In the genomic region with DNA sequence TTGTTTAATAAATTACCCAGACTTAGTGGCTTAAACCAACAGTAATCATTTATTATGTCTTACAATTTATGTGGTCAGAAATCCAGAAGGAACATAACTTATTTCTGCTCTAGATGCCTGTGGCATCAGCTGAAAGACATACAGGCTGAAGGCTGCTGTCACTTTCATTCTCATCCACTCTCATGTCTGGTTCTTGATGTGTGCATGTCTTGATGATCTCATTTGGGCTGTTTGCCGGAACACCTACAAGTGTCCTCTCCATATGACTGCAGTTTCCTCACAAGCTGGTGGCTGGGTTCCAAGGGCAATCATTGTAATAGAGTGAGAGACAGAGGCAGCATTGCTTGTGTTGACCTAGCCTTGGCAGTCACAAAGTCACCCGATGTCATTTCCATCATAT, we compare ENCODE assay signal across 16 cellular contexts.
"Had no signal": no experiment of that assay in that cellular context is flagged by ENCODE, and none has a peak within 500 bp of the region (broad histone marks: within the 10 kb centered on the region; RNA-seq: fewer than 3 reads in every experiment).

No MANE protein-coding gene starts in this region.

- H3K4me3 Mint-ChIP-seq: activated CD8-positive, alpha-beta T cell treated with anti-CD3 and anti-CD28 coated beads, Interleukin-2, amount 10 ng/mL, durations not matched to agents 7 days and 5 days; activated naive CD4-positive, alpha-beta T cell treated with anti-CD3 and anti-CD28 coated beads for 36 hours; brain; naive thymus-derived CD8-positive, alpha-beta T cell; stimulated activated memory B cell treated with anti-CD40 and anti-IgM and Interleukin-4, amounts not matched to agents 10 μg/mL and 1 μg/mL and 100 μg/mL, for 72 hours had no signal

- H3K9me3 ChIP-seq: gastroesophageal sphincter, lower lobe of right lung, neutrophil, tibial nerve had no signal

- ATAC-seq: activated CD8-positive, alpha-beta T cell treated with anti-CD3 and anti-CD28 coated beads, Interleukin-2, amount 10 ng/mL, durations not matched to agents 7 days and 5 days; gastroesophageal sphincter; lower lobe of right lung; naive thymus-derived CD8-positive, alpha-beta T cell; right cardiac atrium; stimulated activated memory B cell treated with anti-CD40 and anti-IgM and Interleukin-4, amounts not matched to agents 10 μg/mL and 1 μg/mL and 100 μg/mL, for 72 hours had no signal

- H3K36me3 ChIP-seq: gastroesophageal sphincter, lower lobe of right lung, neutrophil, tibial nerve, WERI-Rb-1 had no signal

- H3K4me1 ChIP-seq: gastroesophageal sphincter, lower lobe of right lung had no signal

- H3K27me3 Mint-ChIP-seq: brain; naive thymus-derived CD8-positive, alpha-beta T cell; stimulated activated memory B cell treated with anti-CD40 and anti-IgM and Interleukin-4, amounts not matched to agents 10 μg/mL and 1 μg/mL and 100 μg/mL, for 72 hours had no signal

- H3K27ac Mint-ChIP-seq: activated CD8-positive, alpha-beta T cell treated with anti-CD3 and anti-CD28 coated beads, Interleukin-2, amount 10 ng/mL, durations not matched to agents 7 days and 5 days; activated naive CD4-positive, alpha-beta T cell treated with anti-CD3 and anti-CD28 coated beads for 36 hours; brain; naive thymus-derived CD8-positive, alpha-beta T cell; stimulated activated memory B cell treated with anti-CD40 and anti-IgM and Interleukin-4, amounts not matched to agents 10 μg/mL and 1 μg/mL and 100 μg/mL, for 72 hours had no signal

- H3K27me3 ChIP-seq: gastroesophageal sphincter, neutrophil, tibial nerve had no signal

- H3K36me3 Mint-ChIP-seq: brain; naive thymus-derived CD8-positive, alpha-beta T cell; stimulated activated memory B cell treated with anti-CD40 and anti-IgM and Interleukin-4, amounts not matched to agents 10 μg/mL and 1 μg/mL and 100 μg/mL, for 72 hours had no signal

- H3K4me3 ChIP-seq: gastroesophageal sphincter, lower lobe of right lung, tibial nerve had no signal

- H3K27ac ChIP-seq: gastroesophageal sphincter, lower lobe of right lung, neutrophil, tibial nerve, WERI-Rb-1 had no signal

- H3K9me3 Mint-ChIP-seq: brain had no signal

- H3K4me1 Mint-ChIP-seq: brain; naive thymus-derived CD8-positive, alpha-beta T cell; stimulated activated memory B cell treated with anti-CD40 and anti-IgM and Interleukin-4, amounts not matched to agents 10 μg/mL and 1 μg/mL and 100 μg/mL, for 72 hours had no signal

- DNase-seq: activated CD4-positive, alpha-beta T cell treated with anti-CD3 and anti-CD28 coated beads for 48 hours; activated CD8-positive, alpha-beta memory T cell treated with anti-CD3 and anti-CD28 coated beads, Interleukin-2, amount 50 U/mL, for 48 hours; activated CD8-positive, alpha-beta T cell treated with anti-CD3 and anti-CD28 coated beads, Interleukin-2, amount 10 ng/mL, durations not matched to agents 7 days and 5 days; activated naive CD4-positive, alpha-beta T cell treated with anti-CD3 and anti-CD28 coated beads for 36 hours; hippocampal formation; lower lobe of right lung; naive thymus-derived CD8-positive, alpha-beta T cell; posterior cingulate gyrus; right cardiac atrium; T-helper 1 cell; WERI-Rb-1 had no signal
